In the genomic region with DNA sequence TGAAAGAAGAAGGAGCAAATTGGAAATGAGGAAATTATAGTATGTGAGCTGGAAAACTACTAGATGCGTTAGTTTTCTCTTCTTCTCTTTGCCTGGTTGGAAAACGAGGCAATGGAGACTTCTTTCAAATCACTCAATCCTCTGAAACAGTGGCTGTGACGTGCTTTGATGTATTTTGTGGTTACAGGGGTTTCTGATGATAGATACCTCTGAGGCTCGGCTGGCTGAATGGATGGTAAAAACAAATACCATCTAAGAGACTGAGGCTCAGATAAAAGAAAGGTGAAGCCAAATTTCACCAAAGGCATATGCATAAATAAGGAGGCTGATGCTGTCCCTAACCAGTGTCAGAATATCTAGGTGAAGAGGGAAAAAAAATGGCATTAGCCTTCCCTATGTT, we compare ENCODE assay signal across 19 cellular contexts. TPM values are rescaled to one million over a fixed set of nuclear protein-coding genes. Genes with fewer than 3 reads are reported as not detected.
"Had no signal": no experiment of that assay in that cellular context is flagged by ENCODE, and none has a peak within 500 bp of the region (broad histone marks: within the 10 kb centered on the region; RNA-seq: fewer than 3 reads in every experiment).

No MANE protein-coding gene starts in this region.

- H3K27me3 ChIP-seq: adrenal gland, dorsolateral prefrontal cortex, hepatocyte, left lung, tibial artery, uterus had no signal

- ATAC-seq: left lung; natural killer cell treated with Interleukin-12 subunit alpha and Interleukin-12 subunit beta and Interleukin-15 and Interleukin-18, amount 100 ng/mL, for 72 hours; SK-N-SH treated with all-trans-retinoic acid at 6 μM for 48 hours; stimulated activated effector memory CD8-positive, alpha-beta T cell treated with anti-CD3 and anti-CD28 coated beads, Interleukin-12 subunit alpha, Interleukin-12 subunit beta, amount 100 ng/mL, for 72 hours; WTC11 had no signal

- H3K9me3 Mint-ChIP-seq: endodermal cell; natural killer cell treated with Interleukin-12 subunit alpha and Interleukin-12 subunit beta and Interleukin-15 and Interleukin-18, amount 100 ng/mL, for 72 hours; stimulated activated effector memory CD8-positive, alpha-beta T cell treated with anti-CD3 and anti-CD28 coated beads, Interleukin-12 subunit alpha, Interleukin-12 subunit beta, amount 100 ng/mL, for 72 hours; T-helper 1 cell treated with Interleukin-12 subunit alpha and Interleukin-12 subunit beta and Interleukin-4 antibody, amounts not matched to agents 30 μg/mL and 1 μg/mL, for 36 hours; WTC11 had no signal

- H3K36me3 ChIP-seq: adrenal gland, left lung, tibial artery, uterus had no signal

- H3K27ac ChIP-seq: adrenal gland, dorsolateral prefrontal cortex, hepatocyte, left lung, tibial artery, uterus had no signal

- H3K4me3 Mint-ChIP-seq: endodermal cell; natural killer cell treated with Interleukin-12 subunit alpha and Interleukin-12 subunit beta and Interleukin-15 and Interleukin-18, amount 100 ng/mL, for 72 hours; stimulated activated effector memory CD8-positive, alpha-beta T cell treated with anti-CD3 and anti-CD28 coated beads, Interleukin-12 subunit alpha, Interleukin-12 subunit beta, amount 100 ng/mL, for 72 hours; T-helper 1 cell treated with Interleukin-12 subunit alpha and Interleukin-12 subunit beta and Interleukin-4 antibody, amounts not matched to agents 30 μg/mL and 1 μg/mL, for 36 hours; WTC11 had no signal

- H3K4me1 Mint-ChIP-seq: WTC11 had no signal

- DNase-seq: activated CD4-positive, alpha-beta T cell treated with anti-CD3 and anti-CD28 coated beads, Interleukin-2, amount 50 U/mL, for 1 hour; activated effector memory CD4-positive, alpha-beta T cell treated with anti-CD3 and anti-CD28 coated beads, Interleukin-2, amount 50 U/mL, for 16 hours; activated T-cell treated with anti-CD3 and anti-CD28 coated beads for 4 hours; adrenal gland; dorsolateral prefrontal cortex; endodermal cell; erythroblast; left lung; stimulated activated CD4-positive, alpha-beta T cell treated with anti-CD3 and anti-CD28 coated beads, Interleukin-12 subunit alpha, Interleukin-12 subunit beta, amount 100 ng/mL, for 4 hours; stimulated activated CD4-positive, alpha-beta T cell treated with anti-CD3 and anti-CD28 coated beads, Interleukin-2, amount 100 ng/mL, for 24 hours; tibial artery; uterus had no signal

- H3K27ac Mint-ChIP-seq: endodermal cell; natural killer cell treated with Interleukin-12 subunit alpha and Interleukin-12 subunit beta and Interleukin-15 and Interleukin-18, amount 100 ng/mL, for 72 hours; stimulated activated effector memory CD8-positive, alpha-beta T cell treated with anti-CD3 and anti-CD28 coated beads, Interleukin-12 subunit alpha, Interleukin-12 subunit beta, amount 100 ng/mL, for 72 hours; T-helper 1 cell treated with Interleukin-12 subunit alpha and Interleukin-12 subunit beta and Interleukin-4 antibody, amounts not matched to agents 30 μg/mL and 1 μg/mL, for 36 hours; WTC11 had no signal

- H3K9me3 ChIP-seq: adrenal gland, left lung, mucosa of descending colon, tibial artery, uterus had no signal

- H3K4me1 ChIP-seq: adrenal gland, left lung, tibial artery, uterus had no signal

- H3K4me3 ChIP-seq: adrenal gland, dorsolateral prefrontal cortex, hepatocyte, left lung, tibial artery, uterus had no signal

- H3K36me3 Mint-ChIP-seq: natural killer cell treated with Interleukin-12 subunit alpha and Interleukin-12 subunit beta and Interleukin-15 and Interleukin-18, amount 100 ng/mL, for 72 hours; stimulated activated effector memory CD8-positive, alpha-beta T cell treated with anti-CD3 and anti-CD28 coated beads, Interleukin-12 subunit alpha, Interleukin-12 subunit beta, amount 100 ng/mL, for 72 hours; WTC11 had no signal

RNA-seq across cellular contexts. Expression of a gene that starts 15.1 kb away (rescaled TPM):
- total RNA-seq: natural killer cell treated with Interleukin-12 subunit alpha and Interleukin-12 subunit beta and Interleukin-15 and Interleukin-18, amount 100 ng/mL, for 72 hours; uterus; WTC11 had no signal
